Comparison of ENCODE assay signal across 23 cellular contexts in the genomic region with DNA sequence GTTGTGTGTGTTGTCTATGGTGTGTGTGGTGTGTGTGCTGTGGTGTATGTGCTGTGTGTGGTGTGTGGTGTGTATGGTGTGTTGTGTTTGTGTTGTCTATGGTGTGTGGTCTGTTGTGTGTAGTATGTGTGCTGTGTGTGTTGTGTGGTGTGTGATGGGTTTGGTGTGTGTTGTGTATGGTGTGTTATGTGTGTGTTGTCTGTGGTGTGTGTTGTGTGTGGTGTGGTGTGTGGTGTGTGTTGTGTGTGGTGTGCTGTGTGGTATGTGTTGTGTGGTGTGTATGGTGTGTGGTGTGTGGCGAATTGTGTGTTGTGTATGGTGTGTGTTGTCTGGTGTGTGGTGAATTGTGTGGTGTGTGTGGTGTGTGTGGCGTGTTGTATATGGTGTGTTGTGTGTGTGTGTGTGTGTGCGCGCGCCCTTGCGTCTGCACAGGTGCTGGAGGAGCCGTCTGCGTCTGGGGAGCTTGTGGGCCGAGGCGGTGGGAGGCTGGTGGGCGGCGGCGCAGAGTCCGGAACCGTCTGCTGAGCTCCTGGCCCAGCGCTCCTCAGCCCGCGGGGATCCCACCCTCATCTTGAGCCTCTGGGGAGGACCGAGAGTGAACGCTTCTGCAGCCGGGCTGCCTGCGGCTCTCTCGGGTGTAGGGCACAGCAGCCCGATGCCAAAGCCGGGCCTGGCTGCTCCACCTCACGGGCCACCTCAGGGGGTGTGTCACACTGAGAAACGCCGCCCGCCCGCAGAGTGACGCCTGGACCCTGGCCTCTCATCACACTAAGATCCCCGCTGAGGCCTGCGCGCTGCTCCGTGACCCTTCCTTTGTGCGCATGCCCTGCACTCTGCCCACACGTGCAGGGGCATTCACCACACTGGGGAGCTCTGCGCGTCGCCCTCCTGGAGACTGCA. TPM values are rescaled to one million over a fixed set of nuclear protein-coding genes. Genes with fewer than 3 reads are reported as not detected.
DNase-seq lines count a peak whose midpoint lies in the region; ATAC-seq and TF ChIP-seq lines count a peak whose summit lies in the region.
"Had no signal": no experiment of that assay in that cellular context is flagged by ENCODE, and none has a peak within 500 bp of the region (broad histone marks: within the 10 kb centered on the region; RNA-seq: fewer than 3 reads in every experiment).

No MANE protein-coding gene starts in this region.

- H3K36me3 ChIP-seq in upper lobe of left lung, result peaks cover 0 to 11% (median 0%) of the 10 kb centered on the region in 4 donors
- H3K36me3 ChIP-seq: adrenal gland had no signal

- H3K4me1 ChIP-seq in upper lobe of left lung, result peaks cover 14 to 22% (median 20%) of the 10 kb centered on the region in 4 donors

- H3K36me3 Mint-ChIP-seq in activated CD8-positive, alpha-beta memory T cell treated with anti-CD3 and anti-CD28 coated beads, Interleukin-2, amount 10 ng/mL, durations not matched to agents 7 days and 5 days, result no peaks in the 10 kb centered on the region
- H3K36me3 Mint-ChIP-seq in Calu3 (ENCODE audit: insufficient read depth, unreplicated experiment), result no peaks in the 10 kb centered on the region
- H3K36me3 Mint-ChIP-seq: CD4-positive, CD25-positive, alpha-beta regulatory T cell had no signal

- H3K27me3 ChIP-seq in upper lobe of left lung, result no peaks in the 10 kb centered on the region
- H3K27me3 ChIP-seq: adrenal gland had no signal

- TF ChIP-seq EP300 in upper lobe of left lung (IDR thresholded peaks at IDR 0.05), result no peak

- no peak overlapping the region for H3K4me3 Mint-ChIP-seq in activated CD8-positive, alpha-beta memory T cell treated with anti-CD3 and anti-CD28 coated beads, Interleukin-2, amount 10 ng/mL, durations not matched to agents 7 days and 5 days
- H3K4me3 Mint-ChIP-seq in Calu3 (ENCODE audit: low read depth, unreplicated experiment), result no peak overlapping the region
- H3K4me3 Mint-ChIP-seq: CD4-positive, CD25-positive, alpha-beta regulatory T cell; stimulated activated naive CD8-positive, alpha-beta T cell treated with anti-CD3 and anti-CD28 coated beads, Interleukin-15, Interleukin-2, amounts not matched to agents 100 ng/mL and 50 ng/mL, for 24 hours had no signal

- no peaks in the 10 kb centered on the region for H3K4me1 Mint-ChIP-seq in activated CD8-positive, alpha-beta memory T cell treated with anti-CD3 and anti-CD28 coated beads, Interleukin-2, amount 10 ng/mL, durations not matched to agents 7 days and 5 days
- H3K4me1 Mint-ChIP-seq in Calu3 (ENCODE audit: low read depth, unreplicated experiment), result peaks cover 8% of the 10 kb centered on the region

- no peak for TF ChIP-seq CTCF in upper lobe of left lung (IDR thresholded peaks at IDR 0.05)
- TF ChIP-seq CTCF in Calu3 (IDR thresholded peaks at IDR 0.05; ENCODE audit: unreplicated experiment), result no peak

- no peak overlapping the region for H3K27ac ChIP-seq in upper lobe of left lung
- H3K27ac ChIP-seq: adrenal gland, RWPE1 had no signal

- no peak for TF ChIP-seq POLR2A in upper lobe of left lung (IDR thresholded peaks at IDR 0.05)

- no peak overlapping the region for H3K4me3 ChIP-seq in upper lobe of left lung
- H3K4me3 ChIP-seq: adrenal gland had no signal

- ATAC-seq in activated CD8-positive, alpha-beta memory T cell treated with anti-CD3 and anti-CD28 coated beads, Interleukin-2, amount 10 ng/mL, durations not matched to agents 7 days and 5 days, result peak; percentile 43
- ATAC-seq in upper lobe of left lung (ENCODE audit: low FRiP score in 2 of 2) (peak; percentile 11 to 19), HG03139 (IDR thresholded peaks at IDR 0.05; ENCODE audit: unreplicated experiment) (no peak)

- 93% methylated on average over 34 to 40 of the region's 40 CpGs for WGBS in upper lobe of left lung, 2 donors

- CTCF ChIA-PET in activated CD8-positive, alpha-beta memory T cell treated with anti-CD3 and anti-CD28 coated beads, Interleukin-2, amount 10 ng/mL, durations not matched to agents 7 days and 5 days (lab: Charles Lee), result no interaction called here
- CTCF ChIA-PET in Calu3 (lab: Charles Lee), result no interaction called here

- no peak for DNase-seq in activated CD8-positive, alpha-beta memory T cell treated with anti-CD3 and anti-CD28 coated beads, Interleukin-2, amount 10 ng/mL, durations not matched to agents 7 days and 5 days
- DNase-seq in activated CD8-positive, alpha-beta memory T cell treated with anti-CD3 and anti-CD28 coated beads, Interleukin-2, amount 50 U/mL, for 48 hours, result no peak
- DNase-seq in NCI-H146 (lab: John Stamatoyannopoulos, UW), result peak; percentile 92
- peak; percentile 34 for DNase-seq in left kidney (ENCODE audit: low read depth, low spot score)
- peak in 1 of 2 donors; percentile 79 for DNase-seq in upper lobe of left lung
- no peak for DNase-seq in Calu3
- DNase-seq in OCI-M2 (lab: John Stamatoyannopoulos, UW; ENCODE audit: unreplicated experiment), result no peak
- DNase-seq: activated gamma-delta T cell treated with Interleukin-2 at 50 U/mL for 16 hours; CD4-positive, CD25-positive, alpha-beta regulatory T cell; DMS153; GOT3; KBM-7; kidney; NCI-H1694; NCI-H2171; NCI-H524 treated with DMSO at 0.1 percent for 48 hours; occipital lobe; stimulated activated CD4-positive, alpha-beta T cell treated with anti-CD3 and anti-CD28 coated beads, Interleukin-4, amount 100 ng/mL, for 1 hour; T-helper 9 cell had no signal

- BruUV-seq in Calu3 (replicated peaks; lab: Mats Ljungman, UMichigan), result no TSS peak

- no peaks in the 10 kb centered on the region for H3K27me3 Mint-ChIP-seq in activated CD8-positive, alpha-beta memory T cell treated with anti-CD3 and anti-CD28 coated beads, Interleukin-2, amount 10 ng/mL, durations not matched to agents 7 days and 5 days
- H3K27me3 Mint-ChIP-seq in Calu3 (ENCODE audit: unreplicated experiment), result no peaks in the 10 kb centered on the region
- H3K27me3 Mint-ChIP-seq: CD4-positive, CD25-positive, alpha-beta regulatory T cell; stimulated activated naive CD8-positive, alpha-beta T cell treated with anti-CD3 and anti-CD28 coated beads, Interleukin-15, Interleukin-2, amounts not matched to agents 100 ng/mL and 50 ng/mL, for 24 hours had no signal

- intact Hi-C loops in Calu3 (cut with micrococcal nuclease; ENCODE audit: unreplicated experiment), result no loop called here

- no peaks in the 10 kb centered on the region for H3K9me3 Mint-ChIP-seq in activated CD8-positive, alpha-beta memory T cell treated with anti-CD3 and anti-CD28 coated beads, Interleukin-2, amount 10 ng/mL, durations not matched to agents 7 days and 5 days (ENCODE audit: low read depth)
- no peaks in the 10 kb centered on the region for H3K9me3 Mint-ChIP-seq in Calu3 (ENCODE audit: low read depth, unreplicated experiment)
- H3K9me3 Mint-ChIP-seq: CD4-positive, CD25-positive, alpha-beta regulatory T cell; stimulated activated naive CD8-positive, alpha-beta T cell treated with anti-CD3 and anti-CD28 coated beads, Interleukin-15, Interleukin-2, amounts not matched to agents 100 ng/mL and 50 ng/mL, for 24 hours had no signal

- no peak overlapping the region for H3K27ac Mint-ChIP-seq in activated CD8-positive, alpha-beta memory T cell treated with anti-CD3 and anti-CD28 coated beads, Interleukin-2, amount 10 ng/mL, durations not matched to agents 7 days and 5 days
- H3K27ac Mint-ChIP-seq in Calu3 (ENCODE audit: unreplicated experiment), result no peak overlapping the region
- H3K27ac Mint-ChIP-seq: CD4-positive, CD25-positive, alpha-beta regulatory T cell; stimulated activated naive CD8-positive, alpha-beta T cell treated with anti-CD3 and anti-CD28 coated beads, Interleukin-15, Interleukin-2, amounts not matched to agents 100 ng/mL and 50 ng/mL, for 24 hours had no signal

- no peaks in the 10 kb centered on the region for H3K9me3 ChIP-seq in upper lobe of left lung
- H3K9me3 ChIP-seq: adrenal gland had no signal

RNA-seq across cellular contexts. Expression of a gene that starts 8.8 kb away (rescaled TPM):
- 10 to 100 TPM; 15.0 to 16.6 TPM for total RNA-seq in activated CD8-positive, alpha-beta memory T cell treated with anti-CD3 and anti-CD28 coated beads, Interleukin-2, amount 10 ng/mL, durations not matched to agents 7 days and 5 days
- 10 to 100 TPM; 40.9 to 87.3 (median 77.3) TPM for total RNA-seq in upper lobe of left lung
- total RNA-seq in Calu3 (2022), result 30.1 and 32.6 TPM in 2 replicates

RNA-seq across cellular contexts. Expression of a gene that starts 30.0 kb away (rescaled TPM):
- 10 to 100 TPM; 26.3 to 32.9 TPM for total RNA-seq in activated CD8-positive, alpha-beta memory T cell treated with anti-CD3 and anti-CD28 coated beads, Interleukin-2, amount 10 ng/mL, durations not matched to agents 7 days and 5 days
- total RNA-seq in upper lobe of left lung (10 to 100 TPM; 17.1 to 19.5 (median 18.0) TPM), Calu3 (2022) (29.8 and 30.2 TPM in 2 replicates)

RNA-seq across cellular contexts. Expression of a gene that starts 46.9 kb away (rescaled TPM):
- 1,000 to 10,000 TPM; 1,010 to 1,163 TPM for total RNA-seq in activated CD8-positive, alpha-beta memory T cell treated with anti-CD3 and anti-CD28 coated beads, Interleukin-2, amount 10 ng/mL, durations not matched to agents 7 days and 5 days
- total RNA-seq in upper lobe of left lung (1,000 to 10,000 TPM in 2 of 6 donors, 100 to 1,000 TPM in 4; 689 to 1,790 (median 847) TPM), Calu3 (2022) (1,135 and 1,226 TPM in 2 replicates)

Comparison
In these comparisons a context has a peak if more than half of its experiments do, and no peak if none do; other contexts are left out.
1. DNase-seq: peak in NCI-H146 (single experiment) and left kidney (single experiment); none in activated CD8-positive, alpha-beta memory T cell treated with anti-CD3 and anti-CD28 coated beads, Interleukin-2, amount 10 ng/mL, durations not matched to agents 7 days and 5 days (single experiment), activated CD8-positive, alpha-beta memory T cell treated with anti-CD3 and anti-CD28 coated beads, Interleukin-2, amount 50 U/mL, for 48 hours (single experiment), Calu3 (single experiment) and OCI-M2 (single experiment).